18 cellular contexts compared by ENCODE assay signal in genomic region chr11:61898247-61898582, GRCh38. TPM values are rescaled to one million over a fixed set of nuclear protein-coding genes. Genes with fewer than 3 reads are reported as not detected.
DNase-seq lines count a peak whose midpoint lies in the region; ATAC-seq and TF ChIP-seq lines count a peak whose summit lies in the region.
"Had no signal": no experiment of that assay in that cellular context is flagged by ENCODE, and none has a peak within 500 bp of the region (broad histone marks: within the 10 kb centered on the region; RNA-seq: fewer than 3 reads in every experiment).

No MANE protein-coding gene starts in this region.

- BruUV-seq in Caco-2 (replicated peaks; lab: Mats Ljungman, UMichigan): no TSS peak

- TF ChIP-seq CTCF in RWPE1 (conservative IDR thresholded peaks at IDR 0.05; ENCODE audit: low read depth): no peak
- no peak for TF ChIP-seq CTCF in gastrocnemius medialis (IDR thresholded peaks at IDR 0.05 in 4 of 5, conservative IDR thresholded peaks at IDR 0.05 in 1 of 5)
- no peak for TF ChIP-seq CTCF in Caco-2 (IDR thresholded peaks at IDR 0.05; ENCODE audit: insufficient read depth in 1 of 2, low read depth in 1 of 2, low read length in 1 of 2, severe bottlenecking in 1 of 2, unreplicated experiment in 1 of 2)

- H3K9me3 Mint-ChIP-seq in Caco-2 (ENCODE audit: unreplicated experiment): no peaks in the 10 kb centered on the region
- no peaks in the 10 kb centered on the region for H3K9me3 Mint-ChIP-seq in activated naive CD8-positive, alpha-beta T cell treated with anti-CD3 and anti-CD28 coated beads, Interleukin-2, amount 50 U/mL, for 24 hours
- H3K9me3 Mint-ChIP-seq: immature natural killer cell; naive thymus-derived CD8-positive, alpha-beta T cell had no signal

- no peak for DNase-seq in RWPE1 (ENCODE audit: low spot score)
- DNase-seq in gastrocnemius medialis: no peak
- DNase-seq in Caco-2: no peak
- no peak for DNase-seq in activated naive CD8-positive, alpha-beta T cell treated with anti-CD3 and anti-CD28 coated beads, Interleukin-2, amount 50 U/mL, for 24 hours
- no peak for DNase-seq in NCI-H526 (lab: John Stamatoyannopoulos, UW)
- DNase-seq: DMS 273 treated with DMSO at 0.1 percent for 48 hours, NCI-H2171, NCI-H524 treated with DMSO at 0.1 percent for 48 hours had no signal

- H3K4me3 Mint-ChIP-seq in Caco-2 (ENCODE audit: unreplicated experiment): no peak overlapping the region
- H3K4me3 Mint-ChIP-seq in activated naive CD8-positive, alpha-beta T cell treated with anti-CD3 and anti-CD28 coated beads, Interleukin-2, amount 50 U/mL, for 24 hours: no peak overlapping the region
- H3K4me3 Mint-ChIP-seq: activated CD8-positive, alpha-beta memory T cell treated with anti-CD3 and anti-CD28 coated beads, Interleukin-2, amount 10 ng/mL, durations not matched to agents 7 days and 5 days; immature natural killer cell; naive thymus-derived CD8-positive, alpha-beta T cell had no signal

- H3K27me3 ChIP-seq in BLaER1 (no peaks in the 10 kb centered on the region), layer of hippocampus (ENCODE audit: control insufficient read depth, insufficient read depth, low read length) (no peaks in the 10 kb centered on the region), gastrocnemius medialis (no peaks in the 10 kb centered on the region), Caco-2 (replicated peaks; ENCODE audit: control insufficient read depth, insufficient read depth, low read length) (no peaks in the 10 kb centered on the region)
- H3K27me3 ChIP-seq: cardiac muscle cell, Peyer's patch, upper lobe of left lung had no signal

- H3K4me1 ChIP-seq in BLaER1: peaks cover 21% of the 10 kb centered on the region
- no peaks in the 10 kb centered on the region for H3K4me1 ChIP-seq in gastrocnemius medialis
- no peaks in the 10 kb centered on the region for H3K4me1 ChIP-seq in Caco-2

- no peaks in the 10 kb centered on the region for H3K9me3 ChIP-seq in BLaER1
- H3K9me3 ChIP-seq in gastrocnemius medialis: no peaks in the 10 kb centered on the region
- no peaks in the 10 kb centered on the region for H3K9me3 ChIP-seq in Caco-2
- H3K9me3 ChIP-seq: Peyer's patch, upper lobe of left lung had no signal

- no peak overlapping the region for H3K9ac ChIP-seq in BLaER1

- POLR2A ChIA-PET in RWPE1 (lab: Yijun Ruan, JAX; ENCODE audit: low non-redundant PET): no interaction called here
- POLR2A ChIA-PET in Caco-2 (lab: Charles Lee): interaction anchor here (0.9 to 1.4 kb wide), 2 partner anchors 50 to 51 kb away, joined by 3 to 4 read pairs; no protein-coding TSS in a partner anchor

- intact Hi-C loops in gastrocnemius medialis (cut with DNase I; ENCODE audit: low total_unique reads): loop anchor here (2.0 kb wide), 1 partner anchor 57 kb away; no protein-coding TSS in a partner anchor
- intact Hi-C loops in Caco-2 (cut with micrococcal nuclease; ENCODE audit: unreplicated experiment): no loop called here

- no peak for ATAC-seq in gastrocnemius medialis
- no peak for ATAC-seq in activated naive CD8-positive, alpha-beta T cell treated with anti-CD3 and anti-CD28 coated beads, Interleukin-2, amount 50 U/mL, for 24 hours
- no peak for ATAC-seq in activated CD4-positive, CD25-positive, alpha-beta regulatory T cell treated with anti-CD3 and anti-CD28 coated beads, Interleukin-2, amount 50 U/mL, for 24 hours

- no peaks in the 10 kb centered on the region for H3K27me3 Mint-ChIP-seq in Caco-2 (ENCODE audit: insufficient read depth, unreplicated experiment)
- H3K27me3 Mint-ChIP-seq in activated naive CD8-positive, alpha-beta T cell treated with anti-CD3 and anti-CD28 coated beads, Interleukin-2, amount 50 U/mL, for 24 hours: no peaks in the 10 kb centered on the region
- H3K27me3 Mint-ChIP-seq: activated CD8-positive, alpha-beta memory T cell treated with anti-CD3 and anti-CD28 coated beads, Interleukin-2, amount 10 ng/mL, durations not matched to agents 7 days and 5 days had no signal

- H3K4me2 ChIP-seq in BLaER1: peak overlapping the region; percentile 40; the same call in 1 of the 2 replicates
- H3K4me2 ChIP-seq: smooth muscle cell had no signal

- H3K36me3 ChIP-seq in BLaER1 (no peaks in the 10 kb centered on the region), gastrocnemius medialis (no peaks in the 10 kb centered on the region), Caco-2 (ENCODE audit: control insufficient read depth, insufficient read depth, low read length) (no peaks in the 10 kb centered on the region)
- H3K36me3 ChIP-seq: cardiac muscle cell, upper lobe of left lung had no signal

- H3K36me3 Mint-ChIP-seq in Caco-2 (ENCODE audit: insufficient read depth, unreplicated experiment): peaks cover 6% of the 10 kb centered on the region
- no peaks in the 10 kb centered on the region for H3K36me3 Mint-ChIP-seq in activated naive CD8-positive, alpha-beta T cell treated with anti-CD3 and anti-CD28 coated beads, Interleukin-2, amount 50 U/mL, for 24 hours (ENCODE audit: low read depth)
- H3K36me3 Mint-ChIP-seq: activated CD8-positive, alpha-beta memory T cell treated with anti-CD3 and anti-CD28 coated beads, Interleukin-2, amount 10 ng/mL, durations not matched to agents 7 days and 5 days; immature natural killer cell; naive thymus-derived CD8-positive, alpha-beta T cell had no signal

- no peaks in the 10 kb centered on the region for H3K4me1 Mint-ChIP-seq in Caco-2 (ENCODE audit: low read depth, unreplicated experiment)
- peaks cover 7% of the 10 kb centered on the region for H3K4me1 Mint-ChIP-seq in activated naive CD8-positive, alpha-beta T cell treated with anti-CD3 and anti-CD28 coated beads, Interleukin-2, amount 50 U/mL, for 24 hours

- H3K4me3 ChIP-seq in BLaER1 (no peak overlapping the region), gastrocnemius medialis (no peak overlapping the region), Caco-2 (ENCODE audit: low read depth, low read length) (no peak overlapping the region)
- H3K4me3 ChIP-seq: cardiac muscle cell, Peyer's patch, smooth muscle cell, upper lobe of left lung had no signal

- 0 out of 2 replicates have a peak overlapping the region, but pooled peaks have one; percentile 22 for H3K27ac ChIP-seq in BLaER1
- peak overlapping the region; percentile 90 for H3K27ac ChIP-seq in RWPE1
- peak overlapping the region; percentile 81 for H3K27ac ChIP-seq in layer of hippocampus (ENCODE audit: low read depth, low read length)
- peak overlapping the region in 3 of 4 donors; percentile 21 to 47 (median 29) for H3K27ac ChIP-seq in gastrocnemius medialis
- H3K27ac ChIP-seq: cardiac muscle cell had no signal

- no peaks in the 10 kb centered on the region for H4K20me1 ChIP-seq in BLaER1

- no peak for TF ChIP-seq POLR2A in gastrocnemius medialis (IDR thresholded peaks at IDR 0.05)

- no peak overlapping the region for H3K27ac Mint-ChIP-seq in Caco-2 (ENCODE audit: unreplicated experiment)
- H3K27ac Mint-ChIP-seq in activated naive CD8-positive, alpha-beta T cell treated with anti-CD3 and anti-CD28 coated beads, Interleukin-2, amount 50 U/mL, for 24 hours: no peak overlapping the region
- H3K27ac Mint-ChIP-seq: activated CD8-positive, alpha-beta memory T cell treated with anti-CD3 and anti-CD28 coated beads, Interleukin-2, amount 10 ng/mL, durations not matched to agents 7 days and 5 days had no signal

- CTCF ChIA-PET in RWPE1 (lab: Yijun Ruan, JAX): interaction anchor here (0.6 to 5.3 kb wide), 25 partner anchors 13 to 760 kb away, joined by 3 to 62 read pairs (median 7); partner anchors contain the start of gene RAB3IL1
- CTCF ChIA-PET in Caco-2 (lab: Charles Lee): interaction anchor here (0.6 to 7.2 kb wide), 17 partner anchors 17 to 1648 kb away, joined by 3 to 274 read pairs (median 7); partner anchors contain the start of genes BEST1 and FTH1

- in situ Hi-C loops in gastrocnemius medialis (cut with MboI; ENCODE audit: low sequenced_read_pairs in 4 of 4): loop anchor here (5.0 to 10.0 kb wide), 6 partner anchors 47 to 187 kb away; partner anchors contain the start of genes FEN1 (in 1 of the 4) and TMEM258 (in 1 of the 4)

RNA-seq across cellular contexts. Expression of gene FADS3, which starts 6.9 kb away (rescaled TPM):
- total RNA-seq in gastrocnemius medialis (100 to 1,000 TPM in 2 of 4 donors, 10 to 100 TPM in 2; 40.7 to 196 (median 89.0) TPM), Caco-2 (2022) (26.1 and 32.7 TPM in 2 replicates)

RNA-seq across cellular contexts. Expression of gene RAB3IL1, which starts 19.2 kb away (rescaled TPM):
- total RNA-seq in gastrocnemius medialis (1 to 10 TPM; 3.9 to 5.4 (median 4.9) TPM), Caco-2 (2022) (8.3 and 10.6 TPM in 2 replicates)
- total RNA-seq: activated CD8-positive, alpha-beta memory T cell treated with anti-CD3 and anti-CD28 coated beads, Interleukin-2, amount 10 ng/mL, durations not matched to agents 7 days and 5 days had no signal

RNA-seq across cellular contexts. Expression of gene BEST1, which starts 51.9 kb away (rescaled TPM):
- 1 to 10 TPM in 1 of 4 donors, under 1 TPM in 2, not detected in 1; 0.93 to 1.7 (median 0.94) TPM for total RNA-seq in gastrocnemius medialis
- 4.7 and 6.7 TPM in 2 replicates for total RNA-seq in Caco-2 (2022)
- total RNA-seq: activated CD8-positive, alpha-beta memory T cell treated with anti-CD3 and anti-CD28 coated beads, Interleukin-2, amount 10 ng/mL, durations not matched to agents 7 days and 5 days had no signal

Comparison
In these comparisons a context has a peak if more than half of its experiments do, and no peak if none do; other contexts are left out.
1. H3K27ac ChIP-seq: peak in every context shown above with its lines; median percentile 90 in RWPE1; 81 in layer of hippocampus; 29 in gastrocnemius medialis; 22 in BLaER1.